15 cellular contexts compared by ENCODE assay signal in the genomic region with DNA sequence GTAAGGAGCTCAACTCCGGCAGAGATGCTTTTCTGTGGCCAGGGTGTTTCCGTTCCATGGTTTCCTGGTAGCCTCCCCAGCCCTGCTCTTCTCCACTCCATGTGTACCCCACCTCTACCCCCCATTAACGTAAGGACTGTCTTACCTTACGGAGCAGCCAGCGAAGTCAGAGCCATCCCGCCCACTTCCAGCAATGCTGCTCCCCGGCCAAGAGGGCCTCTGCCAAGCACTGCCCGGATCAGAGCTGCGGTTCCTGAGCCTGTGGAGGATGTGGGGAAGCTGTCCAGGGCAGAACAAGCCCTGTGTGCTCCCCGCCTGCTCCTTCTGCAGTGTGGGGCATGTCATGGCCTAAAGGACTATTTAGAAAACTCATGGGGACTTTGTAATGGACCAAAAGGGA.
DNase-seq lines count a peak whose midpoint lies in the region; ATAC-seq and TF ChIP-seq lines count a peak whose summit lies in the region.
"Had no signal": no experiment of that assay in that cellular context is flagged by ENCODE, and none has a peak within 500 bp of the region (broad histone marks: within the 10 kb centered on the region; RNA-seq: fewer than 3 reads in every experiment).

No MANE protein-coding gene starts in this region.

- H3K9me3 ChIP-seq in Peyer's patch = no peaks in the 10 kb centered on the region
- no peaks in the 10 kb centered on the region for H3K9me3 ChIP-seq in lower lobe of right lung
- H3K9me3 ChIP-seq in tibial artery = no peaks in the 10 kb centered on the region
- H3K9me3 ChIP-seq: HAP-1 had no signal

- H3K27ac ChIP-seq in Peyer's patch (no peak overlapping the region), lower lobe of right lung (no peak overlapping the region), tibial artery (no peak overlapping the region)
- H3K27ac ChIP-seq: 22Rv1 had no signal

- H3K4me3 ChIP-seq in Peyer's patch = no peak overlapping the region
- no peak overlapping the region for H3K4me3 ChIP-seq in lower lobe of right lung
- H3K4me3 ChIP-seq in tibial artery = no peak overlapping the region
- H3K4me3 ChIP-seq: GM12878, HAP-1 had no signal

- no peak for TF ChIP-seq POLR2A in Peyer's patch (IDR thresholded peaks at IDR 0.05)

- ATAC-seq in lower lobe of right lung (no peak), GM21529 (IDR thresholded peaks at IDR 0.05; ENCODE audit: unreplicated experiment) (no peak)
- ATAC-seq: GM12878 had no signal

- peak; percentile 56 for DNase-seq in activated effector memory CD4-positive, alpha-beta T cell treated with anti-CD3 and anti-CD28 coated beads, Interleukin-2, amount 50 U/mL, for 16 hours
- no peak for DNase-seq in activated effector memory CD4-positive, alpha-beta T cell treated with Interleukin-2 at 50 U/mL for 16 hours
- DNase-seq in Peyer's patch (peak in 2 of 3 donors; percentile 35), lower lobe of right lung (peak; percentile 39), tibial artery (peak; percentile 12 to 51), medulla oblongata (ENCODE audit: extremely low spot score) (no peak), GM20000 (ENCODE audit: low spot score) (no peak)
- DNase-seq: AML-193; C1 segment of cervical spinal cord; CD4-positive, alpha-beta memory T cell; DMS79 had no signal

- H3K36me3 ChIP-seq in Peyer's patch (no peaks in the 10 kb centered on the region), lower lobe of right lung (no peaks in the 10 kb centered on the region), tibial artery (no peaks in the 10 kb centered on the region)
- H3K36me3 ChIP-seq: HAP-1 had no signal

- TF ChIP-seq CTCF in Peyer's patch (IDR thresholded peaks at IDR 0.05) (no peak), lower lobe of right lung (IDR thresholded peaks at IDR 0.05) (no peak), tibial artery (IDR thresholded peaks at IDR 0.05) (no peak), GM20000 (IDR thresholded peaks at IDR 0.05; ENCODE audit: extremely low read depth, missing control alignments) (no peak)

- H3K27me3 ChIP-seq in Peyer's patch (no peaks in the 10 kb centered on the region), lower lobe of right lung (ENCODE audit: low read depth) (no peaks in the 10 kb centered on the region), tibial artery (no peaks in the 10 kb centered on the region)

- no peaks in the 10 kb centered on the region for H3K4me1 ChIP-seq in Peyer's patch
- H3K4me1 ChIP-seq in lower lobe of right lung = peaks cover 6% of the 10 kb centered on the region
- no peaks in the 10 kb centered on the region for H3K4me1 ChIP-seq in tibial artery
- H3K4me1 ChIP-seq: HAP-1 had no signal

- intact Hi-C loops in lower lobe of right lung (cut with DNase I) (no loop called here), tibial artery (cut with DNase I; ENCODE audit: low total_unique reads) (no loop called here)

Comparison
In these comparisons a context has a peak if more than half of its experiments do, and no peak if none do; other contexts are left out.
1. DNase-seq: peak in activated effector memory CD4-positive, alpha-beta T cell treated with anti-CD3 and anti-CD28 coated beads, Interleukin-2, amount 50 U/mL, for 16 hours (single experiment), Peyer's patch (2 of 3), lower lobe of right lung (single experiment) and tibial artery (2 of 2); none in activated effector memory CD4-positive, alpha-beta T cell treated with Interleukin-2 at 50 U/mL for 16 hours (single experiment), medulla oblongata (single experiment) and GM20000 (single experiment).